Comparison of ENCODE assay signal across 1 cellular context in genomic region chr16:30604316-30604947, GRCh38.
A peak's percentile ranks its signal among the peaks of the same experiment; 100 is the strongest.
TF ChIP-seq lines count a peak whose summit lies in the region.

No MANE protein-coding gene starts in this region.

TF ChIP-seq in HepG2, 621 proteins besides CTCF, POLR2A, EP300 and RAD21 (continued from another document and continues in another):
- TF ChIP-seq, protein P1, sequence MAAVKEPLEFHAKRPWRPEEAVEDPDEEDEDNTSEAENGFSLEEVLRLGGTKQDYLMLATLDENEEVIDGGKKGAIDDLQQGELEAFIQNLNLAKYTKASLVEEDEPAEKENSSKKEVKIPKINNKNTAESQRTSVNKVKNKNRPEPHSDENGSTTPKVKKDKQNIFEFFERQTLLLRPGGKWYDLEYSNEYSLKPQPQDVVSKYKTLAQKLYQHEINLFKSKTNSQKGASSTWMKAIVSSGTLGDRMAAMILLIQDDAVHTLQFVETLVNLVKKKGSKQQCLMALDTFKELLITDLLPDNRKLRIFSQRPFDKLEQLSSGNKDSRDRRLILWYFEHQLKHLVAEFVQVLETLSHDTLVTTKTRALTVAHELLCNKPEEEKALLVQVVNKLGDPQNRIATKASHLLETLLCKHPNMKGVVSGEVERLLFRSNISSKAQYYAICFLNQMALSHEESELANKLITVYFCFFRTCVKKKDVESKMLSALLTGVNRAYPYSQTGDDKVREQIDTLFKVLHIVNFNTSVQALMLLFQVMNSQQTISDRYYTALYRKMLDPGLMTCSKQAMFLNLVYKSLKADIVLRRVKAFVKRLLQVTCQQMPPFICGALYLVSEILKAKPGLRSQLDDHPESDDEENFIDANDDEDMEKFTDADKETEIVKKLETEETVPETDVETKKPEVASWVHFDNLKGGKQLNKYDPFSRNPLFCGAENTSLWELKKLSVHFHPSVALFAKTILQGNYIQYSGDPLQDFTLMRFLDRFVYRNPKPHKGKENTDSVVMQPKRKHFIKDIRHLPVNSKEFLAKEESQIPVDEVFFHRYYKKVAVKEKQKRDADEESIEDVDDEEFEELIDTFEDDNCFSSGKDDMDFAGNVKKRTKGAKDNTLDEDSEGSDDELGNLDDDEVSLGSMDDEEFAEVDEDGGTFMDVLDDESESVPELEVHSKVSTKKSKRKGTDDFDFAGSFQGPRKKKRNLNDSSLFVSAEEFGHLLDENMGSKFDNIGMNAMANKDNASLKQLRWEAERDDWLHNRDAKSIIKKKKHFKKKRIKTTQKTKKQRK (IDR thresholded peaks at IDR 0.05; ENCODE audit: low read length), result no peak
- TF ChIP-seq NR2C2 (CRISPR knock-in tag; IDR thresholded peaks at IDR 0.05; ENCODE audit: borderline replicate concordance) (no peak), ZNF605 (CRISPR knock-in tag; IDR thresholded peaks at IDR 0.05) (0 out of 2 replicates have a peak, but pooled peaks have one; percentile 9), ZBTB38 (CRISPR knock-in tag; IDR thresholded peaks at IDR 0.05) (peak; percentile 96), SP140L (CRISPR knock-in tag; IDR thresholded peaks at IDR 0.05; ENCODE audit: borderline replicate concordance) (no peak), ZBTB1 (CRISPR knock-in tag; IDR thresholded peaks at IDR 0.05; ENCODE audit: borderline replicate concordance) (no peak), ZFY (CRISPR knock-in tag; IDR thresholded peaks at IDR 0.05) (no peak; the same call in 1 of the 2 replicates), HMGA1 (CRISPR knock-in tag; conservative IDR thresholded peaks at IDR 0.05) (no peak), ZNF343 (CRISPR knock-in tag; IDR thresholded peaks at IDR 0.05) (no peak), ZC3H13 (CRISPR knock-in tag; IDR thresholded peaks at IDR 0.05) (peak; percentile 91), THRA (CRISPR knock-in tag; IDR thresholded peaks at IDR 0.05; ENCODE audit: borderline replicate concordance) (no peak), ZHX1 (CRISPR knock-in tag; IDR thresholded peaks at IDR 0.05; ENCODE audit: low read depth) (peak; percentile 46; the same call in 1 of the 2 replicates), ZFP62 (CRISPR knock-in tag; IDR thresholded peaks at IDR 0.05) (no peak), ZNF230 (CRISPR knock-in tag; IDR thresholded peaks at IDR 0.05) (no peak), MATR3 (CRISPR knock-in tag; IDR thresholded peaks at IDR 0.05) (no peak), HOXA3 (CRISPR knock-in tag; IDR thresholded peaks at IDR 0.05) (peak; percentile 73), ZNF883 (CRISPR knock-in tag; IDR thresholded peaks at IDR 0.05; ENCODE audit: not compliant biosample characterization) (no peak), MAFF (IDR thresholded peaks at IDR 0.05; ENCODE audit: low read depth, low read length) (no peak), ZFYVE20 (CRISPR knock-in tag; IDR thresholded peaks at IDR 0.05; ENCODE audit: borderline replicate concordance, low read depth) (no peak), HDAC6 (IDR thresholded peaks at IDR 0.05; ENCODE audit: low read depth, low read length) (no peak), HNF4A (CRISPR knock-in tag; IDR thresholded peaks at IDR 0.05) (0 out of 2 replicates have a peak, but pooled peaks have one; percentile 22), MTF1 (CRISPR knock-in tag; IDR thresholded peaks at IDR 0.05) (no peak), SKI (IDR thresholded peaks at IDR 0.05; ENCODE audit: partially characterized antibody) (no peak), ZNF850 (CRISPR knock-in tag; conservative IDR thresholded peaks at IDR 0.05) (no peak), ZNF264 (CRISPR knock-in tag; IDR thresholded peaks at IDR 0.05) (no peak), ZNF407 (CRISPR knock-in tag; IDR thresholded peaks at IDR 0.05; ENCODE audit: not compliant biosample characterization) (no peak), SRF (IDR thresholded peaks at IDR 0.05; ENCODE audit: low read depth, low read length) (no peak), NBN (conservative IDR thresholded peaks at IDR 0.05) (no peak), ZNF256 (CRISPR knock-in tag; conservative IDR thresholded peaks at IDR 0.05) (no peak), RBFOX2 (IDR thresholded peaks at IDR 0.05; ENCODE audit: low read depth, low read length) (peak; percentile 79), ZFP37 (CRISPR knock-in tag; IDR thresholded peaks at IDR 0.05; ENCODE audit: borderline replicate concordance) (no peak), BCL6 (CRISPR knock-in tag; IDR thresholded peaks at IDR 0.05) (no peak), MTF2 (CRISPR knock-in tag; IDR thresholded peaks at IDR 0.05; ENCODE audit: borderline replicate concordance) (no peak)
- TF ChIP-seq, protein P2, sequence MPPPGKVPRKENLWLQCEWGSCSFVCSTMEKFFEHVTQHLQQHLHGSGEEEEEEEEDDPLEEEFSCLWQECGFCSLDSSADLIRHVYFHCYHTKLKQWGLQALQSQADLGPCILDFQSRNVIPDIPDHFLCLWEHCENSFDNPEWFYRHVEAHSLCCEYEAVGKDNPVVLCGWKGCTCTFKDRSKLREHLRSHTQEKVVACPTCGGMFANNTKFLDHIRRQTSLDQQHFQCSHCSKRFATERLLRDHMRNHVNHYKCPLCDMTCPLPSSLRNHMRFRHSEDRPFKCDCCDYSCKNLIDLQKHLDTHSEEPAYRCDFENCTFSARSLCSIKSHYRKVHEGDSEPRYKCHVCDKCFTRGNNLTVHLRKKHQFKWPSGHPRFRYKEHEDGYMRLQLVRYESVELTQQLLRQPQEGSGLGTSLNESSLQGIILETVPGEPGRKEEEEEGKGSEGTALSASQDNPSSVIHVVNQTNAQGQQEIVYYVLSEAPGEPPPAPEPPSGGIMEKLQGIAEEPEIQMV (CRISPR knock-in tag; IDR thresholded peaks at IDR 0.05; ENCODE audit: low read depth), result no peak
- TF ChIP-seq, protein P3, sequence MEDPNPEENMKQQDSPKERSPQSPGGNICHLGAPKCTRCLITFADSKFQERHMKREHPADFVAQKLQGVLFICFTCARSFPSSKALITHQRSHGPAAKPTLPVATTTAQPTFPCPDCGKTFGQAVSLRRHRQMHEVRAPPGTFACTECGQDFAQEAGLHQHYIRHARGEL (CRISPR knock-in tag; IDR thresholded peaks at IDR 0.05), result no peak
- TF ChIP-seq, protein P4, sequence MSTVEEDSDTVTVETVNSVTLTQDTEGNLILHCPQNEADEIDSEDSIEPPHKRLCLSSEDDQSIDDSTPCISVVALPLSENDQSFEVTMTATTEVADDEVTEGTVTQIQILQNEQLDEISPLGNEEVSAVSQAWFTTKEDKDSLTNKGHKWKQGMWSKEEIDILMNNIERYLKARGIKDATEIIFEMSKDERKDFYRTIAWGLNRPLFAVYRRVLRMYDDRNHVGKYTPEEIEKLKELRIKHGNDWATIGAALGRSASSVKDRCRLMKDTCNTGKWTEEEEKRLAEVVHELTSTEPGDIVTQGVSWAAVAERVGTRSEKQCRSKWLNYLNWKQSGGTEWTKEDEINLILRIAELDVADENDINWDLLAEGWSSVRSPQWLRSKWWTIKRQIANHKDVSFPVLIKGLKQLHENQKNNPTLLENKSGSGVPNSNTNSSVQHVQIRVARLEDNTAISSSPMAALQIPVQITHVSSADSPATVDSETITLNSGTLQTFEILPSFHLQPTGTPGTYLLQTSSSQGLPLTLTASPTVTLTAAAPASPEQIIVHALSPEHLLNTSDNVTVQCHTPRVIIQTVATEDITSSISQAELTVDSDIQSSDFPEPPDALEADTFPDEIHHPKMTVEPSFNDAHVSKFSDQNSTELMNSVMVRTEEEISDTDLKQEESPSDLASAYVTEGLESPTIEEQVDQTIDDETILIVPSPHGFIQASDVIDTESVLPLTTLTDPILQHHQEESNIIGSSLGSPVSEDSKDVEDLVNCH (CRISPR knock-in tag; IDR thresholded peaks at IDR 0.05), result no peak
- TF ChIP-seq, protein P5, sequence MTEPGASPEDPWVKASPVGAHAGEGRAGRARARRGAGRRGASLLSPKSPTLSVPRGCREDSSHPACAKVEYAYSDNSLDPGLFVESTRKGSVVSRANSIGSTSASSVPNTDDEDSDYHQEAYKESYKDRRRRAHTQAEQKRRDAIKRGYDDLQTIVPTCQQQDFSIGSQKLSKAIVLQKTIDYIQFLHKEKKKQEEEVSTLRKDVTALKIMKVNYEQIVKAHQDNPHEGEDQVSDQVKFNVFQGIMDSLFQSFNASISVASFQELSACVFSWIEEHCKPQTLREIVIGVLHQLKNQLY (CRISPR knock-in tag; IDR thresholded peaks at IDR 0.05), result no peak
- TF ChIP-seq, protein P6, sequence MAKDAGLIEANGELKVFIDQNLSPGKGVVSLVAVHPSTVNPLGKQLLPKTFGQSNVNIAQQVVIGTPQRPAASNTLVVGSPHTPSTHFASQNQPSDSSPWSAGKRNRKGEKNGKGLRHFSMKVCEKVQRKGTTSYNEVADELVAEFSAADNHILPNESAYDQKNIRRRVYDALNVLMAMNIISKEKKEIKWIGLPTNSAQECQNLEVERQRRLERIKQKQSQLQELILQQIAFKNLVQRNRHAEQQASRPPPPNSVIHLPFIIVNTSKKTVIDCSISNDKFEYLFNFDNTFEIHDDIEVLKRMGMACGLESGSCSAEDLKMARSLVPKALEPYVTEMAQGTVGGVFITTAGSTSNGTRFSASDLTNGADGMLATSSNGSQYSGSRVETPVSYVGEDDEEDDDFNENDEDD (CRISPR knock-in tag; IDR thresholded peaks at IDR 0.05; ENCODE audit: borderline replicate concordance), result no peak
